In the genomic region with DNA sequence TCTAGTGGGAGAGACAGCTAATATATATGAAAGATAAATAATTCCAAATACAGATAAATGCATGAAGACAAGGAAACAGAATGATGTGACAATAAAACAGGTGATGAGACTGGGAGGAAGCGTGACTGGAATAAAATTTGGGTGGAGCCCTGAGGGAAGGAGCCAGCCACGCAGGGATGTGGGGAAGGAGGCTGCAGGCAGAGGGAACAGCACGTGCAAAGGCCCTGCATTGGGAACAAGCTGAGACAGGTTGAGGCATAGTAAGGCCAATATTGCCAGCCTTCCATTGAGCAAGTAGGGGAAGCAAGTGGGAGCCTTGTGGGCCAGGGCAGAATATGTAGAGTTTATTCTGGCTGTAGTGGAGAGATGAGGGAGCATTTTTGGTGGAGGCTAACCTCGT, we compare ENCODE assay signal across 26 cellular contexts.
"Had no signal": no experiment of that assay in that cellular context is flagged by ENCODE, and none has a peak within 500 bp of the region (broad histone marks: within the 10 kb centered on the region; RNA-seq: fewer than 3 reads in every experiment).

No MANE protein-coding gene starts in this region.

- H3K27me3 ChIP-seq: adrenal gland, ascending aorta, breast epithelium, colonic mucosa, gastrocnemius medialis, hepatocyte, neural progenitor cell, suprapubic skin, uterus had no signal

- H3K9me3 ChIP-seq: adrenal gland, ascending aorta, breast epithelium, colonic mucosa, gastrocnemius medialis, spleen, suprapubic skin, uterus had no signal

- H3K9me3 Mint-ChIP-seq: activated CD4-positive, alpha-beta memory T cell treated with anti-CD3 and anti-CD28 coated beads for 36 hours; neural progenitor cell had no signal

- H3K4me1 ChIP-seq: breast epithelium, colonic mucosa, gastrocnemius medialis, neural progenitor cell, spleen, uterus had no signal

- H3K27ac ChIP-seq: adrenal gland, breast epithelium, colonic mucosa, gastrocnemius medialis, hepatocyte, neural progenitor cell, spleen, suprapubic skin, uterus, VCaP had no signal

- H3K4me3 ChIP-seq: adrenal gland, ascending aorta, breast epithelium, colonic mucosa, gastrocnemius medialis, hepatocyte, neural progenitor cell, spleen, suprapubic skin, uterus had no signal

- H3K27me3 Mint-ChIP-seq: activated CD4-positive, alpha-beta memory T cell treated with anti-CD3 and anti-CD28 coated beads for 36 hours had no signal

- H3K27ac Mint-ChIP-seq: activated CD4-positive, alpha-beta memory T cell treated with anti-CD3 and anti-CD28 coated beads for 36 hours; neural progenitor cell had no signal

- DNase-seq: activated CD4-positive, alpha-beta memory T cell treated with anti-CD3 and anti-CD28 coated beads for 36 hours; activated CD4-positive, alpha-beta T cell treated with anti-CD3 and anti-CD28 coated beads for 48 hours; activated CD8-positive, alpha-beta memory T cell treated with anti-CD3 and anti-CD28 coated beads, Interleukin-2, amount 50 U/mL, for 4 hours; activated gamma-delta T cell; activated naive CD4-positive, alpha-beta T cell treated with anti-CD3 and anti-CD28 coated beads, Interleukin-2, amount 50 U/mL, for 16 hours; activated T-cell treated with anti-CD3 and anti-CD28 coated beads, Interleukin-2, amount 50 U/mL, for 1 hour; adrenal gland; colonic mucosa; effector memory CD4-positive, alpha-beta T cell; erythroblast; gastrocnemius medialis; glutamatergic neuron; islet precursor cell; left cardiac atrium; left ventricle myocardium superior; occipital lobe; right cardiac atrium; spleen; T-helper 9 cell; uterus had no signal

- H3K36me3 ChIP-seq: adrenal gland, breast epithelium, colonic mucosa, gastrocnemius medialis, neural progenitor cell, spleen, suprapubic skin, uterus had no signal

- ATAC-seq: gastrocnemius medialis, left cardiac atrium, left ventricle myocardium superior, right cardiac atrium had no signal

- H3K4me3 Mint-ChIP-seq: activated CD4-positive, alpha-beta memory T cell treated with anti-CD3 and anti-CD28 coated beads for 36 hours; neural progenitor cell had no signal
